In the genomic region with DNA sequence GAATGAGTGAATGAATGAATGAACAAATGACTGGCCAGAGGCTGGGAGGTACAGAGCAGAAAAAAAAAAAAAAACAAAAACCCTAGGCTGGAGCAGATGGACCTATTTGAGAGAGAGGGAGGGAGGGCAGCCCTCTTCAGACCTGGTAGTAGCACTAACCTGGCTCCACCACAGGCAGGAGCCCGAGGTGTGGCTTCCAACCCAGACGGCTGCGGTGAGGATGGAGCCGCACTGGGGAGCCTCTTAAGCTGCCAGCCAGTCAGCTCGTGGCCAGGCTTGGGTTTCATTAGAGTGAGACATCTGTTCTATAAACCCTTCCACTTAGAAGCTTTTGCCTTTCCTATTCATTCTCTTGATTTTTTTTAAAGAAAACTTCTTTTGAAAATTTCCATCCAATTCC, we compare ENCODE assay signal across 11 cellular contexts. TPM values are rescaled to one million over a fixed set of nuclear protein-coding genes. Genes with fewer than 3 reads are reported as not detected.
DNase-seq lines count a peak whose midpoint lies in the region; ATAC-seq and TF ChIP-seq lines count a peak whose summit lies in the region.
"Had no signal": no experiment of that assay in that cellular context is flagged by ENCODE, and none has a peak within 500 bp of the region (broad histone marks: within the 10 kb centered on the region; RNA-seq: fewer than 3 reads in every experiment).

No MANE protein-coding gene starts in this region.

- no peak for ATAC-seq in HG02798 (IDR thresholded peaks at IDR 0.05; ENCODE audit: poor library complexity, unreplicated experiment)
- ATAC-seq: heart right ventricle had no signal

- H3K9me3 ChIP-seq in MG63 (no peaks in the 10 kb centered on the region), SJCRH30 (replicated peaks) (no peaks in the 10 kb centered on the region)
- H3K9me3 ChIP-seq: heart right ventricle had no signal

- H3K27me3 ChIP-seq in MG63 = peaks cover 28% of the 10 kb centered on the region
- peaks cover 10% of the 10 kb centered on the region for H3K27me3 ChIP-seq in SJCRH30

- H3K4me3 Mint-ChIP-seq in Calu3 (ENCODE audit: low read depth, unreplicated experiment) = no peak overlapping the region
- H3K4me3 Mint-ChIP-seq in activated naive CD8-positive, alpha-beta T cell treated with anti-CD3 and anti-CD28 coated beads for 36 hours = no peak overlapping the region

- H3K4me1 ChIP-seq in SJCRH30 = no peaks in the 10 kb centered on the region
- H3K4me1 ChIP-seq: parathyroid adenoma had no signal

- H3K27me3 Mint-ChIP-seq in Calu3 (ENCODE audit: unreplicated experiment) = peaks cover 71% of the 10 kb centered on the region
- peaks cover 38% of the 10 kb centered on the region for H3K27me3 Mint-ChIP-seq in activated naive CD8-positive, alpha-beta T cell treated with anti-CD3 and anti-CD28 coated beads for 36 hours

- TF ChIP-seq CTCF in Calu3 (IDR thresholded peaks at IDR 0.05; ENCODE audit: unreplicated experiment) = no peak

- H3K4me3 ChIP-seq in MG63 (no peak overlapping the region), SJCRH30 (no peak overlapping the region)
- H3K4me3 ChIP-seq: heart right ventricle had no signal

- no peaks in the 10 kb centered on the region for H3K36me3 Mint-ChIP-seq in Calu3 (ENCODE audit: insufficient read depth, unreplicated experiment)
- no peaks in the 10 kb centered on the region for H3K36me3 Mint-ChIP-seq in activated naive CD8-positive, alpha-beta T cell treated with anti-CD3 and anti-CD28 coated beads for 36 hours

- peaks cover 8% of the 10 kb centered on the region for H3K4me1 Mint-ChIP-seq in Calu3 (ENCODE audit: low read depth, unreplicated experiment)
- peaks cover 5% of the 10 kb centered on the region for H3K4me1 Mint-ChIP-seq in activated naive CD8-positive, alpha-beta T cell treated with anti-CD3 and anti-CD28 coated beads for 36 hours

- H3K36me3 ChIP-seq in MG63 = no peaks in the 10 kb centered on the region
- no peaks in the 10 kb centered on the region for H3K36me3 ChIP-seq in SJCRH30
- H3K36me3 ChIP-seq: heart right ventricle had no signal

- H3K9me3 Mint-ChIP-seq in Calu3 (ENCODE audit: low read depth, unreplicated experiment) = no peaks in the 10 kb centered on the region
- no peaks in the 10 kb centered on the region for H3K9me3 Mint-ChIP-seq in activated naive CD8-positive, alpha-beta T cell treated with anti-CD3 and anti-CD28 coated beads for 36 hours

- BruUV-seq in Calu3 (replicated peaks; lab: Mats Ljungman, UMichigan) = no TSS peak

- CTCF ChIA-PET in Calu3 (lab: Charles Lee) = interaction anchor here (0.6 to 0.7 kb wide), 4 partner anchors 16 to 124 kb away, joined by 3 to 5 read pairs (median 4); a partner anchor contains a TSS

- H3K27ac ChIP-seq in SJCRH30 = no peak overlapping the region
- H3K27ac ChIP-seq: heart right ventricle, parathyroid adenoma had no signal

- H3K27ac Mint-ChIP-seq in Calu3 (ENCODE audit: unreplicated experiment) = no peak overlapping the region
- no peak overlapping the region for H3K27ac Mint-ChIP-seq in activated naive CD8-positive, alpha-beta T cell treated with anti-CD3 and anti-CD28 coated beads for 36 hours

- intact Hi-C loops in Calu3 (cut with micrococcal nuclease; ENCODE audit: unreplicated experiment) = no loop called here

- DNase-seq in Calu3 (peak; percentile 54), MG63 (peak; percentile 51), SJCRH30 (peak; percentile 57), iPS-NIHi11 (ENCODE audit: low spot score) (peak; percentile 54), SK-N-DZ (ENCODE audit: low spot score) (no peak), GF-D8 (lab: John Stamatoyannopoulos, UW) (no peak)
- DNase-seq in activated naive CD8-positive, alpha-beta T cell treated with anti-CD3 and anti-CD28 coated beads for 36 hours = no peak
- DNase-seq: heart right ventricle; stimulated activated CD8-positive, alpha-beta memory T cell treated with anti-CD3 and anti-CD28 coated beads, Interleukin-4, amount 100 ng/mL, for 48 hours had no signal

RNA-seq across cellular contexts. Expression of a gene that starts 16.8 kb away (rescaled TPM):
- not detected in 2 replicates for total RNA-seq in Calu3 (2022)
- total RNA-seq in MG63 (2014; rRNA removed; shearing (Covaris generic); ENCODE audit: low replicate concordance) = not detected in 2 replicates
- not detected in 2 replicates for total RNA-seq in SJCRH30 (2014; rRNA removed; shearing (Covaris generic))
- not detected in 2 replicates for polyA plus RNA-seq in SK-N-DZ (2014; cell fraction: cytosol; rRNA removed)
- not detected in 2 replicates for polyA plus RNA-seq in SK-N-DZ (2014; cell fraction: nucleus; rRNA removed)
- under 1 TPM; 0.06 to 0.22 TPM for total RNA-seq in activated naive CD8-positive, alpha-beta T cell treated with anti-CD3 and anti-CD28 coated beads for 36 hours

RNA-seq across cellular contexts. Expression of a gene that starts 50.0 kb away (rescaled TPM):
- total RNA-seq in Calu3 (2022) = not detected in 2 replicates
- not detected in 2 replicates for total RNA-seq in MG63 (2014; rRNA removed; shearing (Covaris generic); ENCODE audit: low replicate concordance)
- total RNA-seq in SJCRH30 (2014; rRNA removed; shearing (Covaris generic)) = 0.08 and 0.14 TPM in 2 replicates
- polyA plus RNA-seq in SK-N-DZ (2014; cell fraction: cytosol; rRNA removed) = 0.10 and 0.48 TPM in 2 replicates
- 0.20 and 0.93 TPM in 2 replicates for polyA plus RNA-seq in SK-N-DZ (2014; cell fraction: nucleus; rRNA removed)
- total RNA-seq in activated naive CD8-positive, alpha-beta T cell treated with anti-CD3 and anti-CD28 coated beads for 36 hours = 100 to 1,000 TPM; 317 to 329 TPM

Comparison
In these comparisons a context has a peak if more than half of its experiments do, and no peak if none do; other contexts are left out.
1. DNase-seq: peak in Calu3 (single experiment), MG63 (single experiment), SJCRH30 (2 of 2) and iPS-NIHi11 (single experiment); none in SK-N-DZ (single experiment), activated naive CD8-positive, alpha-beta T cell treated with anti-CD3 and anti-CD28 coated beads for 36 hours (single experiment) and GF-D8 (single experiment).
2. RNA of a gene that starts 50.0 kb away (total RNA-seq): 317 to 329 TPM in activated naive CD8-positive, alpha-beta T cell treated with anti-CD3 and anti-CD28 coated beads for 36 hours; 0.08 to 0.14 TPM in SJCRH30, not detected in Calu3 and not detected in MG63; every median in the first group is over 100 times any median in the second.